15 cellular contexts compared by ENCODE assay signal in genomic region chr11:36360833-36361232, GRCh38.
DNase-seq lines count a peak whose midpoint lies in the region; ATAC-seq and TF ChIP-seq lines count a peak whose summit lies in the region.
"Had no signal": no experiment of that assay in that cellular context is flagged by ENCODE, and none has a peak within 500 bp of the region (broad histone marks: within the 10 kb centered on the region; RNA-seq: fewer than 3 reads in every experiment).

No MANE protein-coding gene starts in this region.

- H3K4me3 ChIP-seq in SK-N-SH (ENCODE audit: low read depth in 2 of 2, low read length in 1 of 2) (no peak overlapping the region), IMR-90 (ENCODE audit: insufficient read depth, low read depth, low read length) (no peak overlapping the region), trophoblast cell (ENCODE audit: low read depth, low read length) (no peak overlapping the region), tibial artery (no peak overlapping the region)
- H3K4me3 ChIP-seq: pancreas, tibial nerve had no signal

- WGBS in SK-N-SH (ENCODE audit: low lambda C conversion rate) = 63% methylated on average over 3 of the region's 3 CpGs
- WGBS in IMR-90 (ENCODE audit: extremely low coverage in 2 of 2, insufficient read length in 1 of 2), 2 experiments = 80% methylated on average over 1 of the region's 3 CpGs; no CpG with 5 or more reads in 1 of the 2 experiments
- WGBS in trophoblast cell (ENCODE audit: extremely low coverage, insufficient coverage, insufficient read length) = no CpG with 5 or more reads among the region's 3 CpGs

- ATAC-seq in SK-N-SH treated with all-trans-retinoic acid at 6 μM for 48 hours (no peak), IMR-90 (ENCODE audit: low read depth) (no peak), GM21360 (IDR thresholded peaks at IDR 0.05; ENCODE audit: unreplicated experiment) (no peak)
- ATAC-seq: pancreas had no signal

- H3K4ac ChIP-seq in IMR-90 (ENCODE audit: low read depth, low read length) (no peak overlapping the region), trophoblast cell (ENCODE audit: low read depth, low read length) (no peak overlapping the region)

- no peaks in the 10 kb centered on the region for H3K9me3 Mint-ChIP-seq in chondrocyte (ENCODE audit: low read depth)

- H4K5ac ChIP-seq in IMR-90 (ENCODE audit: low read depth, low read length) = no peak overlapping the region

- no peaks in the 10 kb centered on the region for H3F3A ChIP-seq in SK-N-SH (replicated peaks; ENCODE audit: insufficient read depth)

- no peak overlapping the region for H2AK9ac ChIP-seq in IMR-90 (replicated peaks; ENCODE audit: low read depth, low read length, poor library complexity)

- TF ChIP-seq EP300 in SK-N-SH (IDR thresholded peaks at IDR 0.05; ENCODE audit: borderline replicate concordance in 1 of 2, low read depth in 1 of 2, low read length in 1 of 2) = no peak

- H3K4me1 Mint-ChIP-seq in chondrocyte (ENCODE audit: low read depth) = peaks cover 61% of the 10 kb centered on the region

- no peak overlapping the region for H4K12ac ChIP-seq in trophoblast cell (ENCODE audit: low read depth, low read length)

- H2AK5ac ChIP-seq in IMR-90 (ENCODE audit: low read depth, low read length) = no peak overlapping the region
- H2AK5ac ChIP-seq in trophoblast cell (ENCODE audit: low read length) = no peak overlapping the region

- H3K9ac ChIP-seq in SK-N-SH (no peak overlapping the region), IMR-90 (ENCODE audit: low read depth, low read length) (no peak overlapping the region; the same call in 1 of the 2 replicates), trophoblast cell (ENCODE audit: low read length) (no peak overlapping the region)

- DNase-seq in SK-N-SH = no peak
- DNase-seq in IMR-90 = no peak
- no peak for DNase-seq in chondrocyte (ENCODE audit: low spot score)
- no peak for DNase-seq in trophoblast cell
- no peak for DNase-seq in NCI-H1417 treated with DMSO at 0.1 percent for 48 hours (lab: John Stamatoyannopoulos, UW)
- no peak for DNase-seq in tibial artery
- DNase-seq: activated naive CD4-positive, alpha-beta T cell treated with Interleukin-2 at 50 U/mL for 16 hours; central memory CD4-positive, alpha-beta T cell; erythroblast; NCI-H2171 treated with DMSO at 0.1 percent for 48 hours; pancreas had no signal

- in situ Hi-C loops in IMR-90 (cut with MboI; ENCODE audit: low sequenced_read_pairs) = no loop called here

- H3K27me3 ChIP-seq in SK-N-SH (ENCODE audit: insufficient read depth) (no peaks in the 10 kb centered on the region), IMR-90 (ENCODE audit: control insufficient read depth, insufficient read depth, low read length) (no peaks in the 10 kb centered on the region), trophoblast cell (ENCODE audit: insufficient read depth, low read length) (no peaks in the 10 kb centered on the region), tibial artery (no peaks in the 10 kb centered on the region)
- H3K27me3 ChIP-seq: tibial nerve had no signal

- H3K36me3 ChIP-seq in SK-N-SH (replicated peaks in 1 of 2; ENCODE audit: control insufficient read depth in 1 of 2, insufficient read depth in 2 of 2, low read length in 1 of 2) (no peaks in the 10 kb centered on the region), IMR-90 (ENCODE audit: control insufficient read depth, insufficient read depth, low read length) (no peaks in the 10 kb centered on the region), trophoblast cell (ENCODE audit: control insufficient read depth in 1 of 2, insufficient read depth in 2 of 2, low read length in 2 of 2) (no peaks in the 10 kb centered on the region), tibial artery (no peaks in the 10 kb centered on the region)
- H3K36me3 ChIP-seq: pancreas, tibial nerve had no signal

- 0 out of 2 replicates have a peak, but pooled peaks cover 2% of the 10 kb centered on the region for H3K9me1 ChIP-seq in IMR-90 (ENCODE audit: insufficient read depth, low read length)

- 0 out of 2 replicates have a peak overlapping the region, but pooled peaks have one; percentile 55 for H3K14ac ChIP-seq in IMR-90 (replicated peaks; ENCODE audit: low read depth, low read length)
- peak overlapping the region; percentile 44 for H3K14ac ChIP-seq in trophoblast cell (ENCODE audit: low read length)

- TF ChIP-seq CTCF in SK-N-SH (IDR thresholded peaks at IDR 0.05) (no peak), IMR-90 (conservative IDR thresholded peaks at IDR 0.05; ENCODE audit: low read depth, low read length) (no peak), chondrocyte (IDR thresholded peaks at IDR 0.05) (no peak), tibial artery (IDR thresholded peaks at IDR 0.05) (no peak)

- H3K27ac ChIP-seq in SK-N-SH (ENCODE audit: low read depth in 2 of 2, low read length in 1 of 2) = no peak overlapping the region
- H3K27ac ChIP-seq in IMR-90 (ENCODE audit: insufficient read depth, low read length) = no peak overlapping the region
- H3K27ac ChIP-seq in trophoblast cell (ENCODE audit: low read depth, low read length) = no peak overlapping the region
- no peak overlapping the region for H3K27ac ChIP-seq in tibial artery
- H3K27ac ChIP-seq: 22Rv1, pancreas had no signal

- no peak overlapping the region for H3K4me3 Mint-ChIP-seq in chondrocyte (ENCODE audit: unreplicated experiment)

- no peaks in the 10 kb centered on the region for H3K9me2 ChIP-seq in SK-N-SH

- no peak overlapping the region for H3K56ac ChIP-seq in IMR-90 (ENCODE audit: extremely low read depth, insufficient read depth, low read length)

- H4K91ac ChIP-seq in IMR-90 (ENCODE audit: insufficient read depth, low read depth, low read length) (peak overlapping the region; percentile 20; the same call in 1 of the 2 replicates), trophoblast cell (ENCODE audit: low read depth, low read length) (peak overlapping the region; percentile 26)

- H3K79me1 ChIP-seq in IMR-90 (ENCODE audit: low read depth in 1 of 2, low read length in 2 of 2) (no peaks in the 10 kb centered on the region), trophoblast cell (ENCODE audit: low read length) (peaks cover 15% of the 10 kb centered on the region)

- no peaks in the 10 kb centered on the region for H3K27me3 Mint-ChIP-seq in chondrocyte (ENCODE audit: low read depth)

- H3K79me2 ChIP-seq in SK-N-SH (ENCODE audit: insufficient read depth) = no peaks in the 10 kb centered on the region
- H3K79me2 ChIP-seq in trophoblast cell (ENCODE audit: control insufficient read depth, insufficient read depth, low read length, poor library complexity) = no peaks in the 10 kb centered on the region

- H2BK15ac ChIP-seq in IMR-90 (ENCODE audit: low read depth, low read length) = no peak overlapping the region

- 0 out of 2 replicates have a peak overlapping the region, but pooled peaks have one; percentile 18 for H3K4me2 ChIP-seq in SK-N-SH
- peak overlapping the region; percentile 54; the same call in 1 of the 2 replicates for H3K4me2 ChIP-seq in IMR-90 (ENCODE audit: low read depth, low read length)
- no peak overlapping the region for H3K4me2 ChIP-seq in trophoblast cell (ENCODE audit: low read length)

- H3K4me1 ChIP-seq in SK-N-SH (ENCODE audit: control insufficient read depth in 1 of 2, insufficient read depth in 2 of 2, low read depth in 1 of 2, low read length in 1 of 2) (peaks cover 0 to 13% of the 10 kb centered on the region in 2 experiments; a peak in 1 of 4 replicates), IMR-90 (ENCODE audit: control insufficient read depth, insufficient read depth, low read length) (peaks cover 13% of the 10 kb centered on the region), trophoblast cell (ENCODE audit: control insufficient read depth in 1 of 2, insufficient read depth in 2 of 2, low read length in 2 of 2) (peaks cover 8 to 28% of the 10 kb centered on the region in 2 experiments), tibial artery (peaks cover 0 to 13% (median 2%) of the 10 kb centered on the region in 4 donors)
- H3K4me1 ChIP-seq: pancreas had no signal

- dilution Hi-C loops in IMR-90 (cut with HindIII; ENCODE audit: low sequenced_read_pairs, unreplicated experiment) = no loop called here

- peak overlapping the region; percentile 99 for H3K27ac Mint-ChIP-seq in chondrocyte (ENCODE audit: unreplicated experiment)

- peak overlapping the region; percentile 22; the same call in 1 of the 2 replicates for H3K18ac ChIP-seq in IMR-90 (ENCODE audit: low read depth, low read length)
- H3K18ac ChIP-seq in trophoblast cell (ENCODE audit: low read length) = no peak overlapping the region

- H2AFZ ChIP-seq in SK-N-SH (ENCODE audit: low read depth) (no peak overlapping the region), IMR-90 (replicated peaks; ENCODE audit: low read length, poor library complexity) (peak overlapping the region; percentile 56), trophoblast cell (ENCODE audit: insufficient read depth, low read length, poor library complexity) (no peak overlapping the region)

- peak overlapping the region; percentile 37 for H2BK12ac ChIP-seq in trophoblast cell (ENCODE audit: low read length)

- H2BK20ac ChIP-seq in IMR-90 (ENCODE audit: low read depth, low read length) = no peak overlapping the region; the same call in 1 of the 2 replicates

- H2BK120ac ChIP-seq in IMR-90 (ENCODE audit: low read depth, low read length) (peak overlapping the region; percentile 46), trophoblast cell (ENCODE audit: insufficient read depth, low read length, poor library complexity) (peak overlapping the region; percentile 63)

- TF ChIP-seq RAD21 in SK-N-SH (IDR thresholded peaks at IDR 0.05; ENCODE audit: low read length) (no peak), IMR-90 (IDR thresholded peaks at IDR 0.05; ENCODE audit: low read length) (no peak)

- H4K20me1 ChIP-seq in SK-N-SH (ENCODE audit: insufficient read depth) (no peaks in the 10 kb centered on the region), IMR-90 (ENCODE audit: insufficient read depth, low read length) (no peaks in the 10 kb centered on the region)

- BruUV-seq in IMR-90 (replicated peaks; lab: Mats Ljungman, UMichigan) = no TSS peak

- H4K8ac ChIP-seq in IMR-90 (ENCODE audit: low read depth in 2 of 2, low read length in 2 of 2) (no peak overlapping the region), trophoblast cell (ENCODE audit: low read depth, low read length) (no peak overlapping the region)

- H3K23ac ChIP-seq in IMR-90 (ENCODE audit: low read depth, low read length) = 0 out of 2 replicates have a peak overlapping the region, but pooled peaks have one; percentile 29
- H3K23ac ChIP-seq in trophoblast cell (ENCODE audit: low read length) = no peak overlapping the region

- CTCF ChIA-PET in SK-N-SH (lab: Yijun Ruan, JAX) = interaction anchor here (1.0 to 1.9 kb wide), 3 partner anchors 17 to 118 kb away, joined by 3 to 6 read pairs (median 4); no protein-coding TSS in a partner anchor
- CTCF ChIA-PET in IMR-90 (lab: Yijun Ruan, JAX) = interaction anchor here (1.1 kb wide), 1 partner anchor 118 kb away, joined by 3 read pairs; no protein-coding TSS in a partner anchor

- TF ChIP-seq POLR2A in IMR-90 (IDR thresholded peaks at IDR 0.05; ENCODE audit: low read depth, low read length) = no peak

- H2BK5ac ChIP-seq in IMR-90 (ENCODE audit: low read depth, low read length, poor library complexity, severe bottlenecking) (no peak overlapping the region), trophoblast cell (ENCODE audit: low read depth, low read length, poor library complexity) (no peak overlapping the region)

- no peaks in the 10 kb centered on the region for H3K9me3 ChIP-seq in SK-N-SH
- no peaks in the 10 kb centered on the region for H3K9me3 ChIP-seq in IMR-90 (ENCODE audit: control insufficient read depth, insufficient read depth, low read length)
- H3K9me3 ChIP-seq in trophoblast cell (ENCODE audit: insufficient read depth, low read depth, low read length) = no peaks in the 10 kb centered on the region
- no peaks in the 10 kb centered on the region for H3K9me3 ChIP-seq in tibial artery
- H3K9me3 ChIP-seq: pancreas, tibial nerve had no signal

- POLR2A ChIA-PET in SK-N-SH (lab: Yijun Ruan, JAX) = no interaction called here
- POLR2A ChIA-PET in IMR-90 (lab: Charles Lee; ENCODE audit: unreplicated experiment) = interaction anchor here (0.6 kb wide), 1 partner anchor 12 kb away, joined by 5 read pairs; no protein-coding TSS in a partner anchor

- intact Hi-C loops in IMR-90 (cut with micrococcal nuclease) (no loop called here), tibial artery (cut with DNase I; ENCODE audit: low total_unique reads) (no loop called here)

- H3K36me3 Mint-ChIP-seq in chondrocyte (ENCODE audit: low read depth) = no peaks in the 10 kb centered on the region
